ENCODE assay signal across 23 cellular contexts in the genomic region with DNA sequence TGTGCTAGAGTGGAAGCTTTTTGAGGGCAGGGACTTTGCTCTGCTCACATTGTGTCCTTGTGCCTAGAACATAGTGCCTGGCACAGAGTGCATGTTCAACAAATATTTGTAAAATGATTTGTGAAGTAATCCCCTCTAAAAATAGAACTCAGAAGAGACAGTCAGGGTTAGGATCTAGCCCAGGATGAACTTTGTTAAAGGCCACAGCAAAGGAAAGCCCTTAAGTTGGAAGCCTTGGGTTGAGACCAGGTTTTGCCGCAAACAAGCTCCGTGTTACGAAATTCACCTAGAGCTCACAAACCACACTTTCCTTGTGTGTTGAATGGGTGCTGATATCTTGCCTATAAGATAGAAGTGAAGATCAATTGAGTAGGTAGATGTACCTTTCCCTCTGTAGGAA.
"Had no signal": no experiment of that assay in that cellular context is flagged by ENCODE, and none has a peak within 500 bp of the region (broad histone marks: within the 10 kb centered on the region; RNA-seq: fewer than 3 reads in every experiment).

No MANE protein-coding gene starts in this region.

- H3K4me3 Mint-ChIP-seq: activated CD4-positive, alpha-beta T cell treated with anti-CD3 and anti-CD28 coated beads, Interleukin-2, amount 10 ng/mL, durations not matched to agents 24 days and 14 days; activated CD8-positive, alpha-beta T cell treated with anti-CD3 and anti-CD28 coated beads for 36 hours; activated naive CD4-positive, alpha-beta T cell treated with anti-CD3 and anti-CD28 coated beads for 36 hours; stimulated activated naive CD8-positive, alpha-beta T cell treated with anti-CD3 and anti-CD28 coated beads, Interleukin-15, Interleukin-2, amounts not matched to agents 100 ng/mL and 50 ng/mL, for 24 hours; T-helper 2 cell treated with Interferon-gamma antibody and Interleukin-4, amounts not matched to agents 5 μg/mL and 100 μg/mL, for 36 hours had no signal

- H3K4me3 ChIP-seq: body of pancreas, dorsolateral prefrontal cortex, left ventricle myocardium inferior, mucosa of descending colon, pancreas, suprapubic skin had no signal

- H3K27me3 ChIP-seq: body of pancreas, dorsolateral prefrontal cortex, foreskin keratinocyte, pancreas, suprapubic skin had no signal

- H3K27me3 Mint-ChIP-seq: naive thymus-derived CD8-positive, alpha-beta T cell had no signal

- ATAC-seq: activated CD8-positive, alpha-beta T cell treated with anti-CD3 and anti-CD28 coated beads for 36 hours; foreskin keratinocyte; mucosa of descending colon; naive thymus-derived CD8-positive, alpha-beta T cell had no signal

- DNase-seq: activated CD4-positive, alpha-beta T cell treated with anti-CD3 and anti-CD28 coated beads, Interleukin-2, amount 10 ng/mL, durations not matched to agents 24 days and 14 days; activated CD8-positive, alpha-beta T cell treated with anti-CD3 and anti-CD28 coated beads for 36 hours; activated naive CD4-positive, alpha-beta T cell treated with anti-CD3 and anti-CD28 coated beads for 36 hours; activated T-cell treated with anti-CD3 and anti-CD28 coated beads, Interleukin-2, amount 50 U/mL, for 1 hour; body of pancreas; caudate nucleus; dorsolateral prefrontal cortex; foreskin keratinocyte; head of caudate nucleus; kidney; left ventricle myocardium inferior; mesenchymal stem cell; mucosa of descending colon; naive thymus-derived CD8-positive, alpha-beta T cell; pancreas; SK-N-SH; stimulated activated CD4-positive, alpha-beta T cell treated with anti-CD3 and anti-CD28 coated beads, Interleukin-12 subunit alpha, Interleukin-12 subunit beta, amount 100 ng/mL, for 4 hours; stimulated activated CD4-positive, alpha-beta T cell treated with anti-CD3 and anti-CD28 coated beads, Interleukin-1b, Interleukin-23, amount 100 ng/mL, for 48 hours; trophoblast cell had no signal

- H3K27ac ChIP-seq: body of pancreas, dorsolateral prefrontal cortex, foreskin keratinocyte, left ventricle myocardium inferior, neutrophil, suprapubic skin had no signal

- H3K36me3 ChIP-seq: left ventricle myocardium inferior, neutrophil, pancreas, suprapubic skin had no signal

- H3K9ac ChIP-seq: SK-N-SH had no signal

- H3K9me3 ChIP-seq: body of pancreas, left ventricle myocardium inferior, mucosa of descending colon, neutrophil, pancreas, SK-N-SH, suprapubic skin had no signal

- H3K36me3 Mint-ChIP-seq: naive thymus-derived CD8-positive, alpha-beta T cell had no signal

- H3K4me1 ChIP-seq: foreskin keratinocyte had no signal

- H3K27ac Mint-ChIP-seq: activated CD4-positive, alpha-beta T cell treated with anti-CD3 and anti-CD28 coated beads, Interleukin-2, amount 10 ng/mL, durations not matched to agents 24 days and 14 days; activated CD8-positive, alpha-beta T cell treated with anti-CD3 and anti-CD28 coated beads for 36 hours; activated naive CD4-positive, alpha-beta T cell treated with anti-CD3 and anti-CD28 coated beads for 36 hours; stimulated activated naive CD8-positive, alpha-beta T cell treated with anti-CD3 and anti-CD28 coated beads, Interleukin-15, Interleukin-2, amounts not matched to agents 100 ng/mL and 50 ng/mL, for 24 hours; T-helper 2 cell treated with Interferon-gamma antibody and Interleukin-4, amounts not matched to agents 5 μg/mL and 100 μg/mL, for 36 hours had no signal

- H3K9me3 Mint-ChIP-seq: activated CD8-positive, alpha-beta T cell treated with anti-CD3 and anti-CD28 coated beads for 36 hours; activated naive CD4-positive, alpha-beta T cell treated with anti-CD3 and anti-CD28 coated beads for 36 hours; naive thymus-derived CD8-positive, alpha-beta T cell had no signal
